In the genomic region with DNA sequence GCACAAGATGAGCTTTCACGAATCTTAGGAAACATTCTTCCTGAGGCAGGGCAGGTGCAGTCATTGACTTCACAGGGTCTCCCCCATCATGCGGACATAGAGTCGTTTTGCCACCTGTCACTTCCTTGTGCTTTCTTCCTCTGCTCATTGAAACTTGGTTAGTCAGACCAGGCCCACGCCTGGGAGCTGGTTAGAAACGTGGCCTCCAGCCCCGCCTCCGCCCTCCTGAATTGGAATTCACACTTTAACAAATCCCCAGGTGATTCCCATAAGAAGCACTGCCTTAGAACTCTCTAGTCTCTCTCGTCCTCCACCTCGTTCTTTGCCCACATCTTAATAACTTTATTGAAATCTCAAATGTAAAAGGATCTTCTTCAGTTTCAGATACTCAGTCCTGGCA, we compare ENCODE assay signal across 24 cellular contexts.
"Had no signal": no experiment of that assay in that cellular context is flagged by ENCODE, and none has a peak within 500 bp of the region (broad histone marks: within the 10 kb centered on the region; RNA-seq: fewer than 3 reads in every experiment).

No MANE protein-coding gene starts in this region.

- H3K27ac Mint-ChIP-seq: activated CD8-positive, alpha-beta T cell treated with anti-CD3 and anti-CD28 coated beads, Interleukin-2, amount 10 ng/mL, durations not matched to agents 7 days and 5 days; activated naive CD4-positive, alpha-beta T cell treated with anti-CD3 and anti-CD28 coated beads, Interleukin-2, amount 50 U/mL, for 24 hours; T-helper 1 cell treated with Interleukin-12 subunit alpha and Interleukin-12 subunit beta and Interleukin-4 antibody, amounts not matched to agents 30 μg/mL and 1 μg/mL, for 36 hours had no signal

- DNase-seq: activated CD4-positive, alpha-beta T cell treated with anti-CD3 and anti-CD28 coated beads for 48 hours; activated CD4-positive, alpha-beta T cell treated with anti-CD3 and anti-CD28 coated beads, Interleukin-2, amount 50 U/mL, for 4 hours; activated CD4-positive, CD25-positive, alpha-beta regulatory T cell treated with anti-CD3 and anti-CD28 coated beads, Interleukin-2, amount 50 U/mL, for 72 hours; activated CD8-positive, alpha-beta memory T cell treated with anti-CD3 and anti-CD28 coated beads, Interleukin-2, amount 50 U/mL, for 48 hours; activated CD8-positive, alpha-beta T cell treated with anti-CD3 and anti-CD28 coated beads, Interleukin-2, amount 10 ng/mL, durations not matched to agents 7 days and 5 days; activated T-cell treated with anti-CD3 and anti-CD28 coated beads, Interleukin-2, amount 50 U/mL, for 1 hour; aorta; caudate nucleus; MG63; MV-4-11; NCI-H1092 treated with DMSO at 0.1 percent for 48 hours; NCI-H1417 treated with DMSO at 0.1 percent for 48 hours; NCI-H1694 treated with DMSO at 0.1 percent for 48 hours; NCI-H2029 treated with DMSO at 0.1 percent for 48 hours; NCI-H345; NCI-H510A treated with DMSO at 0.1 percent for 48 hours; NCI-H69; NK-92 treated with Interleukin-12 subunit alpha and Interleukin-12 subunit beta, amount 100 ng/mL, for 24 hours; OCI-M1; Peyer's patch; SHP77 had no signal

- H3K4me3 Mint-ChIP-seq: activated CD8-positive, alpha-beta T cell treated with anti-CD3 and anti-CD28 coated beads, Interleukin-2, amount 10 ng/mL, durations not matched to agents 7 days and 5 days; activated naive CD4-positive, alpha-beta T cell treated with anti-CD3 and anti-CD28 coated beads, Interleukin-2, amount 50 U/mL, for 24 hours; T-helper 1 cell treated with Interleukin-12 subunit alpha and Interleukin-12 subunit beta and Interleukin-4 antibody, amounts not matched to agents 30 μg/mL and 1 μg/mL, for 36 hours had no signal

- H3K4me1 ChIP-seq: breast epithelium, Peyer's patch had no signal

- H3K36me3 Mint-ChIP-seq: activated naive CD4-positive, alpha-beta T cell treated with anti-CD3 and anti-CD28 coated beads, Interleukin-2, amount 50 U/mL, for 24 hours had no signal

- H3K36me3 ChIP-seq: breast epithelium, MG63, Peyer's patch had no signal

- H3K4me3 ChIP-seq: breast epithelium, MG63, Peyer's patch had no signal

- ATAC-seq: activated CD8-positive, alpha-beta T cell treated with anti-CD3 and anti-CD28 coated beads, Interleukin-2, amount 10 ng/mL, durations not matched to agents 7 days and 5 days had no signal

- H3K27me3 ChIP-seq: breast epithelium, MG63, Peyer's patch had no signal

- H3K4me1 Mint-ChIP-seq: activated naive CD4-positive, alpha-beta T cell treated with anti-CD3 and anti-CD28 coated beads, Interleukin-2, amount 50 U/mL, for 24 hours had no signal

- H3K9me3 Mint-ChIP-seq: activated naive CD4-positive, alpha-beta T cell treated with anti-CD3 and anti-CD28 coated beads, Interleukin-2, amount 50 U/mL, for 24 hours; T-helper 1 cell treated with Interleukin-12 subunit alpha and Interleukin-12 subunit beta and Interleukin-4 antibody, amounts not matched to agents 30 μg/mL and 1 μg/mL, for 36 hours had no signal

- H3K9me3 ChIP-seq: breast epithelium, Peyer's patch had no signal

- H3K27ac ChIP-seq: breast epithelium, Peyer's patch had no signal
